Comparison of ENCODE assay signal across 20 cellular contexts in the genomic region with DNA sequence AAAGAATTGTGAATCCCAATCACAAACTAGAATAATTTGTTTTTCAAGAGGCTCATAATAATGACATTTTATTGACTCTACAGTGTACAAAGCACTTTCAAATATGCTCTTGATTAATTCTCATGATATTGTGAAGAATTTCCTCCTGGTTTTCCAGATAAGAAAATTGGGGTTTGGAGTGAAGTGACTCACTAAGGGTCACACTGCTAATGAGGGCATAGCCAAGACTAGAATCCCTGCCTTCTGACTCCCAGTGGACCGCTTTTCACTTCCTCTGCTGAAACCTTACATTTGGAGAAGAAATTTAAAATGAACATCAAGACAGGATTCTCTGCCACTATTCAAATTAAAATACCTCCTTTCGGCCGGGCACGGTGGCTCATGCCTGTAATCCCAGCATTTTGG. TPM values are rescaled to one million over a fixed set of nuclear protein-coding genes. Genes with fewer than 3 reads are reported as not detected.
DNase-seq lines count a peak whose midpoint lies in the region; ATAC-seq, FAIRE-seq and TF ChIP-seq lines count a peak whose summit lies in the region.
"Had no signal": no experiment of that assay in that cellular context is flagged by ENCODE, and none has a peak within 500 bp of the region (broad histone marks: within the 10 kb centered on the region; RNA-seq: fewer than 3 reads in every experiment).

No MANE protein-coding gene starts in this region.

- no peak overlapping the region for H2AK9ac ChIP-seq in IMR-90 (replicated peaks; ENCODE audit: low read depth, low read length, poor library complexity)

- H3K27me3 Mint-ChIP-seq in astrocyte (ENCODE audit: low read depth, unreplicated experiment) (no peaks in the 10 kb centered on the region), T-cell (no peaks in the 10 kb centered on the region)
- H3K27me3 Mint-ChIP-seq: natural killer cell treated with Interleukin-12 subunit alpha and Interleukin-12 subunit beta and Interleukin-15 and Interleukin-18, amount 100 ng/mL, for 72 hours; progenitor cell of endocrine pancreas had no signal

- 0 out of 2 replicates have a peak overlapping the region, but pooled peaks have one; percentile 11 for H4K91ac ChIP-seq in IMR-90 (ENCODE audit: insufficient read depth, low read depth, low read length)

- in situ Hi-C loops in IMR-90 (cut with MboI; ENCODE audit: low sequenced_read_pairs), result no loop called here

- peak overlapping the region; percentile 52 for H3K4ac ChIP-seq in IMR-90 (ENCODE audit: low read depth, low read length)

- H3K4me1 ChIP-seq in IMR-90 (ENCODE audit: control insufficient read depth, insufficient read depth, low read length) (peaks cover 17% of the 10 kb centered on the region), astrocyte (ENCODE audit: insufficient read depth, low read length) (peaks cover 23% of the 10 kb centered on the region)
- H3K4me1 ChIP-seq: BE2C, SJCRH30, thyroid gland had no signal

- no peak overlapping the region for H3K4me2 ChIP-seq in IMR-90 (ENCODE audit: low read depth, low read length)
- H3K4me2 ChIP-seq in astrocyte (ENCODE audit: low read length), result peak overlapping the region; percentile 2
- H3K4me2 ChIP-seq: KMS-11 had no signal

- dilution Hi-C loops in IMR-90 (cut with HindIII; ENCODE audit: low sequenced_read_pairs, unreplicated experiment), result no loop called here

- no peak overlapping the region for H4K5ac ChIP-seq in IMR-90 (ENCODE audit: low read depth, low read length)

- H2BK20ac ChIP-seq in IMR-90 (ENCODE audit: low read depth, low read length), result peak overlapping the region; percentile 25; the same call in 1 of the 2 replicates

- H3K4me1 Mint-ChIP-seq in astrocyte (ENCODE audit: low read depth, unreplicated experiment), result peaks cover 16% of the 10 kb centered on the region
- H3K4me1 Mint-ChIP-seq in T-cell, result peaks cover 6 to 13% (median 12%) of the 10 kb centered on the region in 3 donors

- H4K8ac ChIP-seq in IMR-90 (ENCODE audit: low read depth in 2 of 2, low read length in 2 of 2), result peak overlapping the region in 1 of 2 experiments; percentile 59; a peak in 1 of 4 replicates

- TF ChIP-seq RAD21 in IMR-90 (IDR thresholded peaks at IDR 0.05; ENCODE audit: low read length), result no peak

- WGBS in IMR-90 (ENCODE audit: extremely low coverage in 2 of 2, insufficient read length in 1 of 2), 2 experiments, result no CpG with 5 or more reads among the region's 4 CpGs

- H3K36me3 Mint-ChIP-seq in astrocyte (ENCODE audit: low read depth, unreplicated experiment) (peaks cover 13% of the 10 kb centered on the region), T-cell (peaks cover 59% of the 10 kb centered on the region)
- H3K36me3 Mint-ChIP-seq: natural killer cell treated with Interleukin-12 subunit alpha and Interleukin-12 subunit beta and Interleukin-15 and Interleukin-18, amount 100 ng/mL, for 72 hours had no signal

- peaks cover 4 to 37% of the 10 kb centered on the region in 2 experiments; a peak in 3 of 4 replicates for H3K79me1 ChIP-seq in IMR-90 (ENCODE audit: low read depth in 1 of 2, low read length in 2 of 2)

- TF ChIP-seq POLR2A in IMR-90 (IDR thresholded peaks at IDR 0.05; ENCODE audit: low read depth, low read length), result no peak

- H3K4me3 Mint-ChIP-seq in astrocyte (ENCODE audit: unreplicated experiment) (no peak overlapping the region), T-cell (no peak overlapping the region)
- H3K4me3 Mint-ChIP-seq: endodermal cell had no signal

- H3K79me2 ChIP-seq in astrocyte (ENCODE audit: insufficient read depth, low read length), result no peaks in the 10 kb centered on the region

- H2BK15ac ChIP-seq in IMR-90 (ENCODE audit: low read depth, low read length), result no peak overlapping the region

- peaks cover 11% of the 10 kb centered on the region for H3K9me3 Mint-ChIP-seq in astrocyte (ENCODE audit: unreplicated experiment)
- H3K9me3 Mint-ChIP-seq in T-cell, result peaks cover 0 to under 1% (median 0%) of the 10 kb centered on the region in 3 donors
- H3K9me3 Mint-ChIP-seq: natural killer cell treated with Interleukin-12 subunit alpha and Interleukin-12 subunit beta and Interleukin-15 and Interleukin-18, amount 100 ng/mL, for 72 hours had no signal

- H3K18ac ChIP-seq in IMR-90 (ENCODE audit: low read depth, low read length), result no peak overlapping the region; the same call in 1 of the 2 replicates

- intact Hi-C loops in IMR-90 (cut with micrococcal nuclease), result loop anchor here (2.0 kb wide), 1 partner anchor 42 kb away; no protein-coding TSS in a partner anchor

- CTCF ChIA-PET in IMR-90 (lab: Yijun Ruan, JAX), result interaction anchor here (0.7 kb wide), 1 partner anchor 1097 kb away, joined by 3 read pairs; no protein-coding TSS in a partner anchor
- CTCF ChIA-PET in T-cell (lab: Charles Lee), result no interaction called here

- H3K9me3 ChIP-seq in IMR-90 (ENCODE audit: control insufficient read depth, insufficient read depth, low read length), result no peaks in the 10 kb centered on the region
- no peaks in the 10 kb centered on the region for H3K9me3 ChIP-seq in astrocyte (ENCODE audit: insufficient read depth, low read depth, low read length)
- H3K9me3 ChIP-seq: BE2C, SJCRH30, thyroid gland had no signal

- ATAC-seq in IMR-90 (ENCODE audit: low read depth), result no peak
- ATAC-seq in T-cell (replicated peaks in 1 of 4), result no peak
- ATAC-seq: natural killer cell treated with Interleukin-12 subunit alpha and Interleukin-12 subunit beta and Interleukin-15 and Interleukin-18, amount 100 ng/mL, for 72 hours had no signal

- no peak overlapping the region for H3K4me3 ChIP-seq in IMR-90 (ENCODE audit: insufficient read depth, low read depth, low read length)
- no peak overlapping the region for H3K4me3 ChIP-seq in astrocyte (ENCODE audit: insufficient read depth, low read depth, low read length)
- H3K4me3 ChIP-seq: cardiac muscle cell, SJCRH30, thyroid gland had no signal

- H3K14ac ChIP-seq in IMR-90 (replicated peaks; ENCODE audit: low read depth, low read length), result 0 out of 2 replicates have a peak overlapping the region, but pooled peaks have one; percentile 37

- BruUV-seq in IMR-90 (replicated peaks; lab: Mats Ljungman, UMichigan), result no TSS peak

- H3K9ac ChIP-seq in IMR-90 (ENCODE audit: low read depth, low read length) (no peak overlapping the region), astrocyte (ENCODE audit: low read length) (no peak overlapping the region)
- H3K9ac ChIP-seq: KMS-11 had no signal

- H2AFZ ChIP-seq in IMR-90 (replicated peaks; ENCODE audit: low read length, poor library complexity) (no peak overlapping the region), astrocyte (ENCODE audit: low read depth, low read length) (no peak overlapping the region)

- peak overlapping the region; percentile 16 for H2BK5ac ChIP-seq in IMR-90 (ENCODE audit: low read depth, low read length, poor library complexity, severe bottlenecking)

- H2BK120ac ChIP-seq in IMR-90 (ENCODE audit: low read depth, low read length), result peak overlapping the region; percentile 52

- H3K36me3 ChIP-seq in IMR-90 (ENCODE audit: control insufficient read depth, insufficient read depth, low read length) (peaks cover 3% of the 10 kb centered on the region; the same call in 1 of the 2 replicates), astrocyte (ENCODE audit: insufficient read depth, low read length) (peaks cover 5% of the 10 kb centered on the region)
- H3K36me3 ChIP-seq: BE2C had no signal

- 0 out of 2 replicates have a peak overlapping the region, but pooled peaks have one; percentile 47 for H3K23ac ChIP-seq in IMR-90 (ENCODE audit: low read depth, low read length)

- TF ChIP-seq CTCF in IMR-90 (conservative IDR thresholded peaks at IDR 0.05; ENCODE audit: low read depth, low read length), result no peak
- TF ChIP-seq CTCF in astrocyte (IDR thresholded peaks at IDR 0.05; ENCODE audit: insufficient read depth, low read depth, low read length), result no peak

- H3K27ac Mint-ChIP-seq in astrocyte (ENCODE audit: unreplicated experiment) (no peak overlapping the region), T-cell (peak overlapping the region in 1 of 2 donors; percentile 22)
- H3K27ac Mint-ChIP-seq: progenitor cell of endocrine pancreas had no signal

- H2AK5ac ChIP-seq in IMR-90 (ENCODE audit: low read depth, low read length), result no peak overlapping the region

- H3K27me3 ChIP-seq in IMR-90 (ENCODE audit: control insufficient read depth, insufficient read depth, low read length), result no peaks in the 10 kb centered on the region
- no peaks in the 10 kb centered on the region for H3K27me3 ChIP-seq in astrocyte (ENCODE audit: insufficient read depth, low read length)
- H3K27me3 ChIP-seq: BE2C, cardiac muscle cell, SJCRH30, thyroid gland had no signal

- no peak overlapping the region for H3K56ac ChIP-seq in IMR-90 (ENCODE audit: extremely low read depth, insufficient read depth, low read length)

- FAIRE-seq in astrocyte (lab: Jason Lieb, UNC), result peak; percentile 47

- H3K9me1 ChIP-seq in IMR-90 (ENCODE audit: insufficient read depth, low read length), result peaks cover 20% of the 10 kb centered on the region

- peak; percentile 11 for DNase-seq in Daoy (ENCODE audit: low read depth)
- no peak for DNase-seq in IMR-90
- DNase-seq in astrocyte (ENCODE audit: low read depth), result peak; percentile 68
- peak; percentile 43 for DNase-seq in iris pigment epithelial cell (ENCODE audit: low read depth)
- no peak for DNase-seq in DMS 273 (lab: John Stamatoyannopoulos, UW; ENCODE audit: unreplicated experiment)
- no peak for DNase-seq in T-cell
- no peak for DNase-seq in cerebellar cortex (ENCODE audit: low spot score)
- DNase-seq: BE2C, endodermal cell, NCI-H1105, NCI-H748 treated with DMSO at 0.1 percent for 48 hours, SJCRH30, thyroid gland had no signal

- H4K20me1 ChIP-seq in IMR-90 (ENCODE audit: insufficient read depth, low read length), result no peaks in the 10 kb centered on the region; the same call in 1 of the 2 replicates
- no peaks in the 10 kb centered on the region for H4K20me1 ChIP-seq in astrocyte (ENCODE audit: insufficient read depth, low read length)

- no peak overlapping the region for H3K27ac ChIP-seq in IMR-90 (ENCODE audit: insufficient read depth, low read length)
- H3K27ac ChIP-seq in astrocyte (ENCODE audit: low read depth, low read length), result no peak overlapping the region
- H3K27ac ChIP-seq: cardiac muscle cell, KMS-11, SJCRH30, thyroid gland had no signal

- POLR2A ChIA-PET in IMR-90 (lab: Charles Lee; ENCODE audit: unreplicated experiment) (no interaction called here), T-cell (lab: Charles Lee) (no interaction called here)

RNA-seq across cellular contexts. Expression of a gene that starts 38.3 kb away (rescaled TPM):
- total RNA-seq in Daoy (2014; rRNA removed; shearing (Covaris generic)), result 85.2 and 102 TPM in 2 replicates
- 11.1 and 26.1 TPM in 2 replicates for total RNA-seq in IMR-90 (2012; rRNA removed)
- polyA plus RNA-seq in IMR-90 (2012; rRNA removed), result 17.9 and 19.0 TPM in 2 replicates
- 2.8 and 5.1 TPM in 2 replicates for polyA plus RNA-seq in IMR-90 (2012; cell fraction: cytosol; rRNA removed)
- 2.9 and 13.5 TPM in 2 replicates for polyA plus RNA-seq in IMR-90 (2012; cell fraction: nucleus; rRNA removed; ENCODE audit: low replicate concordance)
- total RNA-seq in astrocyte, result 21.6 and 25.4 TPM in 2 replicates
- total RNA-seq in T-cell, result 10 to 100 TPM; 16.6 to 22.1 (median 20.3) TPM

RNA-seq across cellular contexts. Expression of a gene that starts 59.4 kb away (rescaled TPM):
- not detected in 2 replicates for total RNA-seq in Daoy (2014; rRNA removed; shearing (Covaris generic))
- total RNA-seq in IMR-90 (2012; rRNA removed) (not detected in 2 replicates), astrocyte (not detected in 2 replicates), T-cell (not detected)
- not detected in 2 replicates for polyA plus RNA-seq in IMR-90 (2012; rRNA removed)
- not detected in 2 replicates for polyA plus RNA-seq in IMR-90 (2012; cell fraction: cytosol; rRNA removed)
- 0.08 TPM in 1 of 2 replicates, not detected in the other for polyA plus RNA-seq in IMR-90 (2012; cell fraction: nucleus; rRNA removed; ENCODE audit: low replicate concordance)
- total RNA-seq: cardiac muscle cell; endodermal cell; mesenteric fat pad; natural killer cell treated with Interleukin-12 subunit alpha and Interleukin-12 subunit beta and Interleukin-15 and Interleukin-18, amount 100 ng/mL, for 72 hours; OCI-LY7; progenitor cell of endocrine pancreas; SJCRH30; T-helper 2 cell treated with Interferon-gamma antibody and Interleukin-4, amounts not matched to agents 100 ng/mL and 5 ng/mL, for 36 hours; thyroid gland had no signal
- polyA plus RNA-seq: cardiac muscle cell had no signal

Comparison
In these comparisons a context has a peak if more than half of its experiments do, and no peak if none do; other contexts are left out.
1. DNase-seq: peak in Daoy (single experiment), astrocyte (single experiment) and iris pigment epithelial cell (single experiment); none in IMR-90 (single experiment), DMS 273 (single experiment), T-cell (0 of 34) and cerebellar cortex (single experiment).